10 cellular contexts compared by ENCODE assay signal in the genomic region with DNA sequence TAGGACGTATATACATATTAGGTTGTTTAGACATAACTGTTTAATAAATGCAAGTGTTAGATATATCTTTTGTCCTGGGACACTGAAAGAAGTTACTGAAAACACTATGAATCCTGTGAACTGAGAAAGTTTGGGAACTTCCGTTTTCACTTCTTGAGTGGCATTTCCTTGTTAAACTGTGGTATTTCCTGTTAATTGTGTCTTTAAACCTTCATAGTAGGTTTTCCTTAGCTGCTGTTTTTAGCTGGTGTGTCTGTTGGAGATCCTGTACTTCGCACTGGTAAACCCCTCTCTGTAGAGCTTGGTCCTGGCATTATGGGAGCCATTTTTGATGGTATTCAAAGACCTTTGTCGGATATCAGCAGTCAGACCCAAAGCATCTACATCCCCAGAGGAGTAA. TPM values are rescaled to one million over a fixed set of nuclear protein-coding genes. Genes with fewer than 3 reads are reported as not detected.
DNase-seq lines count a peak whose midpoint lies in the region; ATAC-seq and TF ChIP-seq lines count a peak whose summit lies in the region.
"Had no signal": no experiment of that assay in that cellular context is flagged by ENCODE, and none has a peak within 500 bp of the region (broad histone marks: within the 10 kb centered on the region; RNA-seq: fewer than 3 reads in every experiment).

No MANE protein-coding gene starts in this region.

- no peaks in the 10 kb centered on the region for H3K9me3 ChIP-seq in CD8-positive, alpha-beta T cell (ENCODE audit: low read length)

- DNase-seq in CD8-positive, alpha-beta T cell, result no peak
- no peak for DNase-seq in HL-60 (ENCODE audit: low read depth in 1 of 2, low spot score in 1 of 2)
- DNase-seq in choroid plexus epithelial cell (ENCODE audit: low read depth), result peak; percentile 53
- no peak for DNase-seq in neural crest cell (ENCODE audit: low read depth, low spot score)
- DNase-seq in NAMALWA (ENCODE audit: low spot score), result no peak
- no peak for DNase-seq in inferior parietal cortex (ENCODE audit: extremely low spot score)
- no peak for DNase-seq in stimulated activated CD4-positive, alpha-beta T cell treated with anti-CD3 and anti-CD28 coated beads, Interleukin-2, amount 100 ng/mL, for 48 hours
- DNase-seq in glomerular visceral epithelial cell (ENCODE audit: extremely low spot score), result no peak
- DNase-seq: activated CD4-positive, alpha-beta T cell treated with anti-CD3 and anti-CD28 coated beads, Interleukin-2, amount 50 U/mL, for 1 hour; NCI-H774 had no signal

- H3K9me3 Mint-ChIP-seq in CD8-positive, alpha-beta T cell, result no peaks in the 10 kb centered on the region
- H3K9me3 Mint-ChIP-seq in neural crest cell, result no peaks in the 10 kb centered on the region

- no peaks in the 10 kb centered on the region for H3K27me3 Mint-ChIP-seq in CD8-positive, alpha-beta T cell (ENCODE audit: low read depth)
- H3K27me3 Mint-ChIP-seq in neural crest cell (ENCODE audit: low read depth), result no peaks in the 10 kb centered on the region

- peaks cover 3% of the 10 kb centered on the region for H3K4me1 Mint-ChIP-seq in CD8-positive, alpha-beta T cell (ENCODE audit: low read depth)
- H3K4me1 Mint-ChIP-seq in neural crest cell, result peaks cover 5% of the 10 kb centered on the region

- no peaks in the 10 kb centered on the region for H3K27me3 ChIP-seq in CD8-positive, alpha-beta T cell (ENCODE audit: insufficient read depth, low read length)
- no peaks in the 10 kb centered on the region for H3K27me3 ChIP-seq in HL-60 (ENCODE audit: insufficient read depth, poor library complexity, severe bottlenecking)

- peaks cover 42% of the 10 kb centered on the region for H3K36me3 Mint-ChIP-seq in CD8-positive, alpha-beta T cell
- peaks cover 5% of the 10 kb centered on the region for H3K36me3 Mint-ChIP-seq in neural crest cell (ENCODE audit: low read depth)

- H3K4me1 ChIP-seq in CD8-positive, alpha-beta T cell (ENCODE audit: insufficient read depth, low read length), result no peaks in the 10 kb centered on the region

- no peak overlapping the region for H3K4me3 Mint-ChIP-seq in CD8-positive, alpha-beta T cell
- H3K4me3 Mint-ChIP-seq in neural crest cell, result no peak overlapping the region

- CTCF ChIA-PET in CD8-positive, alpha-beta T cell (lab: Charles Lee), result no interaction called here

- H3K27ac Mint-ChIP-seq in CD8-positive, alpha-beta T cell, result peak overlapping the region; percentile 14
- H3K27ac Mint-ChIP-seq in neural crest cell (ENCODE audit: unreplicated experiment), result peak overlapping the region; percentile 58

- no peak overlapping the region for H3K27ac ChIP-seq in CD8-positive, alpha-beta T cell (ENCODE audit: low read depth, low read length)
- peak overlapping the region; percentile 35 for H3K27ac ChIP-seq in HL-60 (replicated peaks)

- no peak overlapping the region for H3K4me3 ChIP-seq in CD8-positive, alpha-beta T cell (ENCODE audit: low read depth, low read length)
- no peak overlapping the region for H3K4me3 ChIP-seq in HL-60 (replicated peaks; ENCODE audit: insufficient read depth, low read length)
- H3K4me3 ChIP-seq in choroid plexus epithelial cell (ENCODE audit: low read depth, low read length), result no peak overlapping the region

- no peaks in the 10 kb centered on the region for H3K36me3 ChIP-seq in CD8-positive, alpha-beta T cell (ENCODE audit: insufficient read depth, low read length)

- POLR2A ChIA-PET in CD8-positive, alpha-beta T cell (lab: Charles Lee), result no interaction called here

- TF ChIP-seq CTCF in CD8-positive, alpha-beta T cell (IDR thresholded peaks at IDR 0.05), result no peak
- no peak for TF ChIP-seq CTCF in HL-60 (IDR thresholded peaks at IDR 0.05; ENCODE audit: insufficient read depth, low read length)
- TF ChIP-seq CTCF in choroid plexus epithelial cell (conservative IDR thresholded peaks at IDR 0.05; ENCODE audit: low read depth, low read length), result no peak
- TF ChIP-seq CTCF in neural crest cell (conservative IDR thresholded peaks at IDR 0.05), result no peak

- intact Hi-C loops in CD8-positive, alpha-beta T cell (cut with DNase I, micrococcal nuclease), result loop anchor here in 1 of 2 experiments (5.0 kb wide), 1 partner anchor 37 kb away; a partner anchor contains a TSS

- no peak for ATAC-seq in CD8-positive, alpha-beta T cell

RNA-seq across cellular contexts. Expression of a gene that starts 37.1 kb away (rescaled TPM):
- total RNA-seq in CD8-positive, alpha-beta T cell, result 10 to 100 TPM; 10.7 to 11.1 TPM
- total RNA-seq in neural crest cell, result 55.3 and 58.1 TPM in 2 replicates

RNA-seq across cellular contexts. Expression of a gene that starts 37.9 kb away (rescaled TPM):
- total RNA-seq in CD8-positive, alpha-beta T cell, result 10 to 100 TPM; 97.3 to 98.9 TPM
- total RNA-seq in neural crest cell, result 138 and 144 TPM in 2 replicates

RNA-seq across cellular contexts. Expression of a gene that starts 54.6 kb away (rescaled TPM):
- under 1 TPM; 0.65 to 1.00 TPM for total RNA-seq in CD8-positive, alpha-beta T cell
- 1.6 and 2.4 TPM in 2 replicates for total RNA-seq in neural crest cell
